23 cellular contexts compared by ENCODE assay signal in the genomic region with DNA sequence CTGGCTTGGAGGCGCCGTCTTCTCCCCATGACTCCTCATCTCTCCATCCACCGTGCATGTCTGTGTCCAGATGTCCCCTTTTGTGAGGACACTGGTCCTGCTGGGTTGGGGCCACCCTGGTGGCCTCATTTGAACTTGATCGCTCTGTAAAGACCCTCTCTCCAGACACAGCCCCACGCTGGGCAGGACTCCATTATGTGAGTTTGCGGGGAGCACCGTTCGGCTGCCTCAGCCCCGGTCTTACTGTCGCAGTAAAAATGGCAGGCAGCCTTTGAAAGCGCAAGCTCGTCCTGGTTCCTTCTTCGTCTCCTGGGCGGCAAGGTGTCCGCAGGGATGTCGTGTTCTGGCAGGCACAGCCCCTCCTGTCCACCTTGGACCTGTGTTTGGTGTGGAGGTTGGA.
"Had no signal": no experiment of that assay in that cellular context is flagged by ENCODE, and none has a peak within 500 bp of the region (broad histone marks: within the 10 kb centered on the region; RNA-seq: fewer than 3 reads in every experiment).

No MANE protein-coding gene starts in this region.

- ATAC-seq: body of pancreas; left lung; naive thymus-derived CD4-positive, alpha-beta T cell; stimulated activated naive CD8-positive, alpha-beta T cell treated with anti-CD3 and anti-CD28 coated beads, Interleukin-15, amount 100 ng/mL, for 72 hours had no signal

- H3K4me3 Mint-ChIP-seq: activated CD4-positive, alpha-beta memory T cell treated with anti-CD3 and anti-CD28 coated beads for 36 hours; activated naive CD8-positive, alpha-beta T cell; naive thymus-derived CD4-positive, alpha-beta T cell; stimulated activated naive CD8-positive, alpha-beta T cell treated with anti-CD3 and anti-CD28 coated beads, Interleukin-15, amount 100 ng/mL, for 72 hours; type B pancreatic cell had no signal

- H3K27ac Mint-ChIP-seq: activated CD4-positive, alpha-beta memory T cell treated with anti-CD3 and anti-CD28 coated beads for 36 hours; type B pancreatic cell had no signal

- H3K27ac ChIP-seq: body of pancreas, dorsolateral prefrontal cortex, epithelial cell of prostate, left lung, neutrophil, pancreas, SJSA1, testis, WERI-Rb-1 had no signal

- H3K36me3 Mint-ChIP-seq: type B pancreatic cell had no signal

- H3K27me3 Mint-ChIP-seq: activated CD4-positive, alpha-beta memory T cell treated with anti-CD3 and anti-CD28 coated beads for 36 hours; activated naive CD8-positive, alpha-beta T cell; naive thymus-derived CD4-positive, alpha-beta T cell; stimulated activated naive CD8-positive, alpha-beta T cell treated with anti-CD3 and anti-CD28 coated beads, Interleukin-15, amount 100 ng/mL, for 72 hours; type B pancreatic cell had no signal

- DNase-seq: activated CD4-positive, alpha-beta memory T cell treated with anti-CD3 and anti-CD28 coated beads for 36 hours; activated T-cell treated with anti-CD3 and anti-CD28 coated beads for 4 hours; amygdala; body of pancreas; caudate nucleus; foreskin fibroblast; hypothalamus; islet precursor cell; mesenchymal stem cell; naive thymus-derived CD4-positive, alpha-beta T cell; stimulated activated naive CD8-positive, alpha-beta T cell treated with anti-CD3 and anti-CD28 coated beads, Interleukin-15, amount 100 ng/mL, for 72 hours; T-helper 2 cell; testis; WERI-Rb-1 had no signal

- H3K9me3 Mint-ChIP-seq: activated CD4-positive, alpha-beta memory T cell treated with anti-CD3 and anti-CD28 coated beads for 36 hours; activated T-helper 2 cell treated with anti-CD3 and anti-CD28 coated beads, Interferon-gamma antibody, Interleukin-2, Interleukin-4, amounts not matched to agents 10 μg/mL and 5 μg/mL and 100 μg/mL, durations not matched to agents 14 hours and 24 hours and 36 hours; stimulated activated naive CD8-positive, alpha-beta T cell treated with anti-CD3 and anti-CD28 coated beads, Interleukin-15, amount 100 ng/mL, for 72 hours; type B pancreatic cell had no signal
